8 cellular contexts compared by ENCODE assay signal in genomic region chr4:15001825-15002658, GRCh38. TPM values are rescaled to one million over a fixed set of nuclear protein-coding genes. Genes with fewer than 3 reads are reported as not detected.
DNase-seq lines count a peak whose midpoint lies in the region; ATAC-seq, FAIRE-seq and TF ChIP-seq lines count a peak whose summit lies in the region.

CPEB2 (plus strand) TSS chr4:15002481; CDS start chr4:15002674, 193 bp downstream.

- ATAC-seq in GM18498 (IDR thresholded peaks at IDR 0.05; ENCODE audit: unreplicated experiment) (peak; percentile 67), HG02763 (IDR thresholded peaks at IDR 0.05; ENCODE audit: unreplicated experiment) (peak; percentile 59), right cardiac atrium (peak; percentile 92)

- peak within 1 kb of the TSS; percentile 93 for H3K9ac ChIP-seq in astrocyte (ENCODE audit: low read length)
- peak within 1 kb of the TSS; percentile 91 for H3K9ac ChIP-seq in rectal smooth muscle tissue (ENCODE audit: low read length)

- peak within 1 kb of the TSS; percentile 68 for H2AFZ ChIP-seq in astrocyte (ENCODE audit: low read depth, low read length)

- intact Hi-C loops in right cardiac atrium (cut with DNase I) (loop anchor here in 1 of 4 donors (5.0 kb wide), 1 partner anchor 85 kb away; no protein-coding TSS in a partner anchor), vagina (cut with DNase I) (loop anchor here (5.0 to 10.0 kb wide), 3 partner anchors 650 to 1350 kb away; partner anchors contain the start of gene TAPT1)

- peak within 1 kb of the TSS; percentile 93 for H3K4me2 ChIP-seq in astrocyte (ENCODE audit: low read length)

- peaks cover 33% of the 10 kb centered on the region for H3K79me2 ChIP-seq in astrocyte (ENCODE audit: insufficient read depth, low read length)

- H3K9me3 Mint-ChIP-seq in astrocyte (ENCODE audit: unreplicated experiment) = peaks cover 4% of the 10 kb centered on the region

- H3K4me3 Mint-ChIP-seq in astrocyte (ENCODE audit: unreplicated experiment) = peak within 1 kb of the TSS; percentile 88

- peaks cover 21% of the 10 kb centered on the region for H4K20me1 ChIP-seq in astrocyte (ENCODE audit: insufficient read depth, low read length)

- H3K27ac ChIP-seq in astrocyte (ENCODE audit: low read depth, low read length) (peak within 1 kb of the TSS; percentile 98), right cardiac atrium (ENCODE audit: low read length) (peak within 1 kb of the TSS; percentile 99), rectal smooth muscle tissue (ENCODE audit: low read depth, low read length) (peak within 1 kb of the TSS; percentile 100), vagina (peak within 1 kb of the TSS; percentile 100)

- DNase-seq in NCI-H1417 (lab: John Stamatoyannopoulos, UW) = peak; percentile 95 to 96 (median 96)
- DNase-seq in T-helper 22 cell (ENCODE audit: low read depth) = peak; percentile 83
- DNase-seq in astrocyte (ENCODE audit: low read depth) = peak; percentile 91
- peak; percentile 95 to 99 (median 98) for DNase-seq in right cardiac atrium
- DNase-seq in vagina (ENCODE audit: extremely low spot score in 2 of 2) = peak in 1 of 2 donors; percentile 98

- FAIRE-seq in astrocyte (lab: Jason Lieb, UNC) = no peak

- H3K4me3 ChIP-seq in astrocyte (ENCODE audit: insufficient read depth, low read depth, low read length) (peak within 1 kb of the TSS; percentile 72), right cardiac atrium (ENCODE audit: low read length) (peak within 1 kb of the TSS; percentile 93), rectal smooth muscle tissue (ENCODE audit: low read length) (peak within 1 kb of the TSS; percentile 93), vagina (peak within 1 kb of the TSS; percentile 87 to 95)

- H3K27me3 ChIP-seq in astrocyte (ENCODE audit: insufficient read depth, low read length) (no peaks in the 10 kb centered on the region), right cardiac atrium (ENCODE audit: control insufficient read depth, insufficient read depth) (no peaks in the 10 kb centered on the region), rectal smooth muscle tissue (ENCODE audit: control insufficient read depth, insufficient read depth, low read length) (no peaks in the 10 kb centered on the region), vagina (no peaks in the 10 kb centered on the region)

- H3K9me3 ChIP-seq in astrocyte (ENCODE audit: insufficient read depth, low read depth, low read length) (no peaks in the 10 kb centered on the region), right cardiac atrium (ENCODE audit: control insufficient read depth, low read length) (no peaks in the 10 kb centered on the region), vagina (no peaks in the 10 kb centered on the region)

- H3K4me1 ChIP-seq in astrocyte (ENCODE audit: insufficient read depth, low read length) = peaks cover 3% of the 10 kb centered on the region
- H3K4me1 ChIP-seq in right cardiac atrium (ENCODE audit: control insufficient read depth, insufficient read depth, low read length) = no peaks in the 10 kb centered on the region
- H3K4me1 ChIP-seq in rectal smooth muscle tissue (ENCODE audit: control insufficient read depth, insufficient read depth, low read length) = peaks cover 10% of the 10 kb centered on the region
- H3K4me1 ChIP-seq in vagina = peaks cover 19% of the 10 kb centered on the region

- H3K27me3 Mint-ChIP-seq in astrocyte (ENCODE audit: low read depth, unreplicated experiment) = no peaks in the 10 kb centered on the region

- peaks cover 9% of the 10 kb centered on the region for H3K4me1 Mint-ChIP-seq in astrocyte (ENCODE audit: low read depth, unreplicated experiment)

- H3K36me3 ChIP-seq in astrocyte (ENCODE audit: insufficient read depth, low read length) (no peaks in the 10 kb centered on the region), rectal smooth muscle tissue (ENCODE audit: control insufficient read depth, insufficient read depth, low read length) (no peaks in the 10 kb centered on the region), vagina (no peaks in the 10 kb centered on the region)

- peak within 1 kb of the TSS; percentile 99 for H3K27ac Mint-ChIP-seq in astrocyte (ENCODE audit: unreplicated experiment)

- no peak for TF ChIP-seq CTCF in astrocyte (IDR thresholded peaks at IDR 0.05; ENCODE audit: insufficient read depth, low read depth, low read length)
- peak in 1 of 3 experiments; percentile 12 for TF ChIP-seq CTCF in vagina (IDR thresholded peaks at IDR 0.05)

- peaks cover 1% of the 10 kb centered on the region for H3K36me3 Mint-ChIP-seq in astrocyte (ENCODE audit: low read depth, unreplicated experiment)

- WGBS in right cardiac atrium = under 1% methylated on average over 106 of the region's 106 CpGs

- TF ChIP-seq POLR2A in vagina (IDR thresholded peaks at IDR 0.05) = peak; percentile 90 to 99

RNA-seq across cellular contexts. Expression of gene CPEB2, which starts in this region (rescaled TPM):
- total RNA-seq in astrocyte (46.8 and 47.3 TPM in 2 replicates), right cardiac atrium (10 to 100 TPM; 12.7 to 18.3 (median 14.2) TPM), vagina (40.0 TPM)
- polyA plus RNA-seq in right cardiac atrium = 5.3 TPM
